Comparison of ENCODE assay signal across 32 cellular contexts in the genomic region with DNA sequence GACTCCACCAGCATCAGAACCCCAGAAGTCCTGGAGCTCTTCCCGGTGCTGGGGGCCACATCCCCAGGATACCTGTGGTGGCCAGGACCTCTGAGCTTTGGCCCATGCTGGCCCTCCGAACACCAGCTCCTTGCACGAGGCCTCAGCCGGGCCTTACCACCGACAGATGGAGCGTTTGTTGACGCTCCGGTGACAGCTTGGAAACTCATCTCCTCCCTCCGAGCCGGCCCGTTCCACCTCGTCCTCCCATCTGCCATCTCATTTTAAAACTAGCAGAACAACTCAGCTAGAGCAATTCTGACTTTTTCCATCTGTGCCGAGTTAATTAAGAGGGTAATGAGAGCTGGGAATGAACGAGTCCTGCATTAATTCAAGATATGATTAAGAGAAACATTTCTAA.
"Had no signal": no experiment of that assay in that cellular context is flagged by ENCODE, and none has a peak within 500 bp of the region (broad histone marks: within the 10 kb centered on the region; RNA-seq: fewer than 3 reads in every experiment).

No MANE protein-coding gene starts in this region.

- H3K9me3 ChIP-seq: ascending aorta, heart left ventricle, psoas muscle, right atrium auricular region, uterus had no signal

- H3K36me3 ChIP-seq: ascending aorta, brain microvascular endothelial cell, heart left ventricle, right atrium auricular region, uterus had no signal

- H3K27me3 ChIP-seq: ascending aorta, brain microvascular endothelial cell, heart left ventricle, right atrium auricular region, uterus had no signal

- H3K27ac ChIP-seq: ascending aorta, brain microvascular endothelial cell, heart left ventricle, parathyroid adenoma, psoas muscle, right atrium auricular region, uterus, VCaP had no signal

- ATAC-seq: activated CD4-positive, CD25-positive, alpha-beta regulatory T cell treated with anti-CD3 and anti-CD28 coated beads, Interleukin-2, amount 50 U/mL, for 24 hours; heart left ventricle; left colon; psoas muscle; stimulated activated memory B cell treated with anti-CD40 and anti-IgM and Interleukin-4, amounts not matched to agents 10 μg/mL and 1 μg/mL and 100 μg/mL, for 72 hours; stimulated activated naive CD8-positive, alpha-beta T cell treated with anti-CD3 and anti-CD28 coated beads, Interleukin-15, amount 100 ng/mL, for 72 hours had no signal

- H3K36me3 Mint-ChIP-seq: activated naive CD8-positive, alpha-beta T cell treated with anti-CD3 and anti-CD28 coated beads, Interleukin-2, amount 10 ng/mL, durations not matched to agents 7 days and 5 days; immature natural killer cell; naive B cell; stimulated activated memory B cell treated with anti-CD40 and anti-IgM and Interleukin-4, amounts not matched to agents 10 μg/mL and 1 μg/mL and 100 μg/mL, for 72 hours; type B pancreatic cell had no signal

- H3K27ac Mint-ChIP-seq: activated naive CD4-positive, alpha-beta T cell treated with anti-CD3 and anti-CD28 coated beads for 36 hours; activated naive CD8-positive, alpha-beta T cell treated with anti-CD3 and anti-CD28 coated beads, Interleukin-2, amount 10 ng/mL, durations not matched to agents 7 days and 5 days; activated T-helper 1 cell treated with anti-CD3 and anti-CD28 coated beads, Interleukin-12 subunit alpha, Interleukin-12 subunit beta, Interleukin-2, Interleukin-4 antibody, amounts not matched to agents 30 ng/mL and 10 ng/mL and 1 ng/mL, durations not matched to agents 14 hours and 24 hours and 36 hours; immature natural killer cell; naive B cell; stimulated activated memory B cell treated with anti-CD40 and anti-IgM and Interleukin-4, amounts not matched to agents 10 μg/mL and 1 μg/mL and 100 μg/mL, for 72 hours; stimulated activated naive CD8-positive, alpha-beta T cell treated with anti-CD3 and anti-CD28 coated beads, Interleukin-15, amount 100 ng/mL, for 72 hours; type B pancreatic cell had no signal

- H3K4me1 ChIP-seq: ascending aorta, heart left ventricle, parathyroid adenoma, psoas muscle, right atrium auricular region, uterus had no signal

- H3K4me3 ChIP-seq: ascending aorta, heart left ventricle, psoas muscle, right atrium auricular region, smooth muscle cell, uterus had no signal

- H3K4me1 Mint-ChIP-seq: activated naive CD8-positive, alpha-beta T cell treated with anti-CD3 and anti-CD28 coated beads, Interleukin-2, amount 10 ng/mL, durations not matched to agents 7 days and 5 days; immature natural killer cell; naive B cell; stimulated activated memory B cell treated with anti-CD40 and anti-IgM and Interleukin-4, amounts not matched to agents 10 μg/mL and 1 μg/mL and 100 μg/mL, for 72 hours; stimulated activated naive CD8-positive, alpha-beta T cell treated with anti-CD3 and anti-CD28 coated beads, Interleukin-15, amount 100 ng/mL, for 72 hours had no signal

- H3K27me3 Mint-ChIP-seq: activated naive CD8-positive, alpha-beta T cell treated with anti-CD3 and anti-CD28 coated beads, Interleukin-2, amount 10 ng/mL, durations not matched to agents 7 days and 5 days; stimulated activated memory B cell treated with anti-CD40 and anti-IgM and Interleukin-4, amounts not matched to agents 10 μg/mL and 1 μg/mL and 100 μg/mL, for 72 hours; stimulated activated naive CD8-positive, alpha-beta T cell treated with anti-CD3 and anti-CD28 coated beads, Interleukin-15, amount 100 ng/mL, for 72 hours; type B pancreatic cell had no signal

- DNase-seq: activated CD4-positive, alpha-beta T cell treated with anti-CD3 and anti-CD28 coated beads for 48 hours; activated CD4-positive, alpha-beta T cell treated with anti-CD3 and anti-CD28 coated beads, Interleukin-2, amount 50 U/mL, for 48 hours; activated CD8-positive, alpha-beta memory T cell treated with anti-CD3 and anti-CD28 coated beads for 24 hours; activated effector memory CD4-positive, alpha-beta T cell treated with anti-CD3 and anti-CD28 coated beads, Interleukin-2, amount 50 U/mL, for 16 hours; activated naive CD4-positive, alpha-beta T cell treated with anti-CD3 and anti-CD28 coated beads for 36 hours; activated naive CD8-positive, alpha-beta T cell treated with anti-CD3 and anti-CD28 coated beads, Interleukin-2, amount 10 ng/mL, durations not matched to agents 7 days and 5 days; brain microvascular endothelial cell; foreskin fibroblast; heart left ventricle; hypothalamus; immature natural killer cell; kidney; left colon; mammary epithelial cell; naive B cell; nucleus accumbens; psoas muscle; stimulated activated CD4-positive, alpha-beta T cell treated with anti-CD3 and anti-CD28 coated beads, Interleukin-1b, Interleukin-23, amount 100 ng/mL, for 48 hours; stimulated activated CD4-positive, alpha-beta T cell treated with anti-CD3 and anti-CD28 coated beads, Interleukin-4, amount 100 ng/mL, for 4 hours; stimulated activated CD8-positive, alpha-beta memory T cell treated with anti-CD3 and anti-CD28 coated beads, Interleukin-4, amount 100 ng/mL, for 48 hours; stimulated activated naive CD8-positive, alpha-beta T cell treated with anti-CD3 and anti-CD28 coated beads, Interleukin-15, amount 100 ng/mL, for 72 hours; uterus had no signal

- FAIRE-seq: endothelial cell of umbilical vein, kidney had no signal

- H3K4me3 Mint-ChIP-seq: activated naive CD4-positive, alpha-beta T cell treated with anti-CD3 and anti-CD28 coated beads for 36 hours; activated naive CD8-positive, alpha-beta T cell treated with anti-CD3 and anti-CD28 coated beads, Interleukin-2, amount 10 ng/mL, durations not matched to agents 7 days and 5 days; activated T-helper 1 cell treated with anti-CD3 and anti-CD28 coated beads, Interleukin-12 subunit alpha, Interleukin-12 subunit beta, Interleukin-2, Interleukin-4 antibody, amounts not matched to agents 30 ng/mL and 10 ng/mL and 1 ng/mL, durations not matched to agents 14 hours and 24 hours and 36 hours; immature natural killer cell; naive B cell; stimulated activated memory B cell treated with anti-CD40 and anti-IgM and Interleukin-4, amounts not matched to agents 10 μg/mL and 1 μg/mL and 100 μg/mL, for 72 hours; stimulated activated naive CD8-positive, alpha-beta T cell treated with anti-CD3 and anti-CD28 coated beads, Interleukin-15, amount 100 ng/mL, for 72 hours; type B pancreatic cell had no signal

- H3K9me3 Mint-ChIP-seq: activated naive CD4-positive, alpha-beta T cell treated with anti-CD3 and anti-CD28 coated beads for 36 hours; activated naive CD8-positive, alpha-beta T cell treated with anti-CD3 and anti-CD28 coated beads, Interleukin-2, amount 10 ng/mL, durations not matched to agents 7 days and 5 days; activated T-helper 1 cell treated with anti-CD3 and anti-CD28 coated beads, Interleukin-12 subunit alpha, Interleukin-12 subunit beta, Interleukin-2, Interleukin-4 antibody, amounts not matched to agents 30 ng/mL and 10 ng/mL and 1 ng/mL, durations not matched to agents 14 hours and 24 hours and 36 hours; stimulated activated naive CD8-positive, alpha-beta T cell treated with anti-CD3 and anti-CD28 coated beads, Interleukin-15, amount 100 ng/mL, for 72 hours; type B pancreatic cell had no signal
